9 cellular contexts compared by ENCODE assay signal in the genomic region with DNA sequence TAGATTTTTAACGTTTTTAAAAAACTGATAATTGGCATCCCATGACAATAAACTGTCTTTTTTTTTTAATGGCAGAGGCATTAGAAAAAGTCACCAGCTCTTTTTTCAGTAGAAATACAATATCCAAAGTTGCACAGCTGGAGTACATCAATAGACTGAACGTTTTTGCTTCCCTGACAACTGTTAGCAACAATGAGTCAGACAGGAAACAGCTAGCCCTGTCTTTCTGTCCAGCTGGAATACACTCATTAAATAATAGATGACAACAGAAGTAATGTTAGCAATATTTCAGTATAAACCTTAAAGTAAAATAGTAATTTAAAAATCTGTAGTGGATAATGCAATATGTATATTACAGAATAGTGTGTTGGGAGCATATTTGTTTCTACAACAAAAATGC.
DNase-seq lines count a peak whose midpoint lies in the region; ATAC-seq and TF ChIP-seq lines count a peak whose summit lies in the region.
"Had no signal": no experiment of that assay in that cellular context is flagged by ENCODE, and none has a peak within 500 bp of the region (broad histone marks: within the 10 kb centered on the region; RNA-seq: fewer than 3 reads in every experiment).

No MANE protein-coding gene starts in this region.

- H3K27me3 Mint-ChIP-seq in neural progenitor cell (ENCODE audit: insufficient read depth, low read depth) (no peaks in the 10 kb centered on the region), CD14-positive monocyte (ENCODE audit: low read depth in 3 of 3) (peaks cover 0 to 3% (median 2%) of the 10 kb centered on the region in 3 donors)

- H2AFZ ChIP-seq in neural progenitor cell (replicated peaks), result no peak overlapping the region

- H3K4me2 ChIP-seq in neural progenitor cell, result no peak overlapping the region

- TF ChIP-seq POLR2A in ovary (IDR thresholded peaks at IDR 0.05), result no peak

- H3K27me3 ChIP-seq in ovary (no peaks in the 10 kb centered on the region), neural progenitor cell (no peaks in the 10 kb centered on the region)
- H3K27me3 ChIP-seq: thyroid gland had no signal

- DNase-seq in Caki2 (ENCODE audit: low read depth) (peak; percentile 4), RWPE1 (ENCODE audit: low spot score) (peak; percentile 25), fibroblast of pulmonary artery (ENCODE audit: low read depth) (peak; percentile 93), ovary (peak in 1 of 5 donors; percentile 42), neural progenitor cell (ENCODE audit: low spot score) (no peak), CD14-positive monocyte (ENCODE audit: low spot score) (no peak)

- in situ Hi-C loops in Caki2 (cut with HindIII; ENCODE audit: low pct_unique_long_range_greater_than_20kb, low sequenced_read_pairs), result no loop called here

- TF ChIP-seq EP300 in ovary (IDR thresholded peaks at IDR 0.05), result peak; percentile 48

- H3K27ac ChIP-seq in RWPE1, result no peak overlapping the region
- H3K27ac ChIP-seq in ovary, result peak overlapping the region in 1 of 2 donors; percentile 81
- H3K27ac ChIP-seq in neural progenitor cell, result no peak overlapping the region

- H4K20me1 ChIP-seq in neural progenitor cell (ENCODE audit: low read depth), result no peaks in the 10 kb centered on the region

- ATAC-seq in GM21529 (IDR thresholded peaks at IDR 0.05; ENCODE audit: unreplicated experiment) (no peak), HG02852 (IDR thresholded peaks at IDR 0.05; ENCODE audit: unreplicated experiment) (no peak)

- H3K4me3 Mint-ChIP-seq in neural progenitor cell (no peak overlapping the region), CD14-positive monocyte (no peak overlapping the region)

- 1 to 2% (median 1%) methylated on average over 2 of the region's 2 CpGs for WGBS in ovary, 3 donors

- TF ChIP-seq CTCF in RWPE1 (conservative IDR thresholded peaks at IDR 0.05; ENCODE audit: low read depth) (no peak), fibroblast of pulmonary artery (IDR thresholded peaks at IDR 0.05; ENCODE audit: low read length, missing control alignments) (no peak), ovary (IDR thresholded peaks at IDR 0.05) (no peak), neural progenitor cell (IDR thresholded peaks at IDR 0.05) (no peak), CD14-positive monocyte (IDR thresholded peaks at IDR 0.05) (no peak)

- no peaks in the 10 kb centered on the region for H3K36me3 ChIP-seq in ovary
- H3K36me3 ChIP-seq in neural progenitor cell, result no peaks in the 10 kb centered on the region
- H3K36me3 ChIP-seq: thyroid gland had no signal

- peaks cover 9% of the 10 kb centered on the region for H3K4me1 ChIP-seq in ovary (ENCODE audit: insufficient read depth)
- no peaks in the 10 kb centered on the region for H3K4me1 ChIP-seq in neural progenitor cell

- H3K27ac Mint-ChIP-seq in neural progenitor cell (no peak overlapping the region), CD14-positive monocyte (no peak overlapping the region)

- H3K36me3 Mint-ChIP-seq in neural progenitor cell, result no peaks in the 10 kb centered on the region
- H3K36me3 Mint-ChIP-seq in CD14-positive monocyte, result no peaks in the 10 kb centered on the region

- H3K9ac ChIP-seq in neural progenitor cell, result no peak overlapping the region

- no peaks in the 10 kb centered on the region for H3K9me3 Mint-ChIP-seq in neural progenitor cell
- peaks cover 0 to 10% (median 4%) of the 10 kb centered on the region in 7 donors for H3K9me3 Mint-ChIP-seq in CD14-positive monocyte

- H3K9me3 ChIP-seq in ovary (no peaks in the 10 kb centered on the region), neural progenitor cell (ENCODE audit: low read depth) (no peaks in the 10 kb centered on the region)
- H3K9me3 ChIP-seq: thyroid gland had no signal

- H3K4me3 ChIP-seq in fibroblast of pulmonary artery (replicated peaks; ENCODE audit: low read depth, low read length) (no peak overlapping the region), ovary (no peak overlapping the region), neural progenitor cell (no peak overlapping the region)
- H3K4me3 ChIP-seq: thyroid gland had no signal

- CTCF ChIA-PET in RWPE1 (lab: Yijun Ruan, JAX), result interaction anchor here (0.7 kb wide), 1 partner anchor 27 kb away, joined by 4 read pairs; no protein-coding TSS in a partner anchor

- no peaks in the 10 kb centered on the region for H3F3A ChIP-seq in neural progenitor cell (ENCODE audit: low read depth)

- no peaks in the 10 kb centered on the region for H3K79me2 ChIP-seq in neural progenitor cell (ENCODE audit: low read depth)

- POLR2A ChIA-PET in RWPE1 (lab: Yijun Ruan, JAX; ENCODE audit: low non-redundant PET), result no interaction called here

- H3K4me1 Mint-ChIP-seq in neural progenitor cell (peaks cover 17% of the 10 kb centered on the region), CD14-positive monocyte (no peaks in the 10 kb centered on the region)

- intact Hi-C loops in ovary (cut with DNase I) (no loop called here), CD14-positive monocyte (cut with micrococcal nuclease) (no loop called here)

Comparison
In these comparisons a context has a peak if more than half of its experiments do, and no peak if none do; other contexts are left out.
1. DNase-seq: peak in Caki2 (single experiment), RWPE1 (single experiment) and fibroblast of pulmonary artery (single experiment); none in neural progenitor cell (single experiment) and CD14-positive monocyte (single experiment).